In genomic region chr17:9435165-9435564, GRCh38 we compare ENCODE assay signal across 34 cellular contexts.
"Had no signal": no experiment of that assay in that cellular context is flagged by ENCODE, and none has a peak within 500 bp of the region (broad histone marks: within the 10 kb centered on the region; RNA-seq: fewer than 3 reads in every experiment).

No MANE protein-coding gene starts in this region.

- H3K36me3 ChIP-seq: ovary, right lobe of liver, sigmoid colon, suprapubic skin, transverse colon, upper lobe of right lung, vagina had no signal

- H3K79me2 ChIP-seq: parathyroid adenoma had no signal

- H3K27ac Mint-ChIP-seq: natural killer cell treated with Interleukin-12 subunit alpha and Interleukin-12 subunit beta and Interleukin-15 and Interleukin-18, amount 100 ng/mL, for 72 hours; stimulated activated memory B cell treated with anti-CD40 and anti-IgM and Interleukin-4, amounts not matched to agents 10 μg/mL and 1 μg/mL and 100 μg/mL, for 72 hours; stimulated activated naive CD8-positive, alpha-beta T cell treated with anti-CD3 and anti-CD28 coated beads, Interleukin-15, amount 100 ng/mL, for 72 hours; type B pancreatic cell had no signal

- H3K36me3 Mint-ChIP-seq: natural killer cell treated with Interleukin-12 subunit alpha and Interleukin-12 subunit beta and Interleukin-15 and Interleukin-18, amount 100 ng/mL, for 72 hours had no signal

- H3K27me3 ChIP-seq: neutrophil, ovary, right lobe of liver, sigmoid colon, spleen, suprapubic skin, testis, tibial artery, transverse colon, upper lobe of right lung, vagina had no signal

- H3K27me3 Mint-ChIP-seq: naive thymus-derived CD8-positive, alpha-beta T cell; natural killer cell treated with Interleukin-12 subunit alpha and Interleukin-12 subunit beta and Interleukin-15 and Interleukin-18, amount 100 ng/mL, for 72 hours; progenitor cell of endocrine pancreas; stimulated activated memory B cell treated with anti-CD40 and anti-IgM and Interleukin-4, amounts not matched to agents 10 μg/mL and 1 μg/mL and 100 μg/mL, for 72 hours; stimulated activated naive CD8-positive, alpha-beta T cell treated with anti-CD3 and anti-CD28 coated beads, Interleukin-15, amount 100 ng/mL, for 72 hours; type B pancreatic cell had no signal

- H3K4me3 Mint-ChIP-seq: naive thymus-derived CD8-positive, alpha-beta T cell; natural killer cell treated with Interleukin-12 subunit alpha and Interleukin-12 subunit beta and Interleukin-15 and Interleukin-18, amount 100 ng/mL, for 72 hours; nephron progenitor cell; neural crest cell; stimulated activated memory B cell treated with anti-CD40 and anti-IgM and Interleukin-4, amounts not matched to agents 10 μg/mL and 1 μg/mL and 100 μg/mL, for 72 hours; stimulated activated naive CD8-positive, alpha-beta T cell treated with anti-CD3 and anti-CD28 coated beads, Interleukin-15, amount 100 ng/mL, for 72 hours; type B pancreatic cell had no signal

- H3K9me3 ChIP-seq: neutrophil, ovary, psoas muscle, right lobe of liver, sigmoid colon, spleen, suprapubic skin, testis, tibial artery, transverse colon, upper lobe of right lung, vagina had no signal

- H3K4me1 ChIP-seq: parathyroid adenoma, right lobe of liver, testis had no signal

- H3K27ac ChIP-seq: neutrophil, ovary, parathyroid adenoma, psoas muscle, right lobe of liver, skin epidermis, spleen, suprapubic skin, testis, tibial artery, transverse colon, upper lobe of right lung had no signal

- H2AFZ ChIP-seq: parathyroid adenoma had no signal

- DNase-seq: naive thymus-derived CD8-positive, alpha-beta T cell; nephron progenitor cell; nucleus accumbens; ovary; posterior cingulate gyrus; psoas muscle; right cardiac atrium; right lobe of liver; sigmoid colon; spleen; stimulated activated CD4-positive, alpha-beta T cell treated with anti-CD3 and anti-CD28 coated beads, Interleukin-12 subunit alpha, Interleukin-12 subunit beta, amount 100 ng/mL, for 4 hours; stimulated activated CD4-positive, alpha-beta T cell treated with anti-CD3 and anti-CD28 coated beads, Interleukin-1b, Interleukin-23, amount 100 ng/mL, for 48 hours; stimulated activated CD4-positive, alpha-beta T cell treated with anti-CD3 and anti-CD28 coated beads, Interleukin-4, amount 100 ng/mL, for 1 hour; stimulated activated CD4-positive, alpha-beta T cell treated with anti-CD3 and anti-CD28 coated beads, Interleukin-4, amount 100 ng/mL, for 4 hours; stimulated activated CD8-positive, alpha-beta memory T cell treated with anti-CD3 and anti-CD28 coated beads, Interleukin-4, amount 100 ng/mL, for 48 hours; stimulated activated naive CD4-positive, alpha-beta T cell; stimulated activated naive CD8-positive, alpha-beta T cell treated with anti-CD3 and anti-CD28 coated beads, Interleukin-15, amount 100 ng/mL, for 72 hours; stimulated activated naive CD8-positive, alpha-beta T cell treated with anti-CD3 and anti-CD28 coated beads, Interleukin-15, Interleukin-2, amounts not matched to agents 100 U/mL and 50 U/mL, for 24 hours; substantia nigra; testis; tibial artery; transverse colon; upper lobe of right lung had no signal

- H3K4me2 ChIP-seq: smooth muscle cell had no signal

- H3K9me3 Mint-ChIP-seq: naive thymus-derived CD8-positive, alpha-beta T cell; natural killer cell treated with Interleukin-12 subunit alpha and Interleukin-12 subunit beta and Interleukin-15 and Interleukin-18, amount 100 ng/mL, for 72 hours; neural crest cell; stimulated activated memory B cell treated with anti-CD40 and anti-IgM and Interleukin-4, amounts not matched to agents 10 μg/mL and 1 μg/mL and 100 μg/mL, for 72 hours; stimulated activated naive CD8-positive, alpha-beta T cell treated with anti-CD3 and anti-CD28 coated beads, Interleukin-15, amount 100 ng/mL, for 72 hours had no signal

- H3K9ac ChIP-seq: parathyroid adenoma had no signal

- ATAC-seq: naive thymus-derived CD8-positive, alpha-beta T cell; natural killer cell treated with Interleukin-12 subunit alpha and Interleukin-12 subunit beta and Interleukin-15 and Interleukin-18, amount 100 ng/mL, for 72 hours; right cardiac atrium; right lobe of liver; stimulated activated memory B cell treated with anti-CD40 and anti-IgM and Interleukin-4, amounts not matched to agents 10 μg/mL and 1 μg/mL and 100 μg/mL, for 72 hours; stimulated activated naive CD8-positive, alpha-beta T cell treated with anti-CD3 and anti-CD28 coated beads, Interleukin-15, amount 100 ng/mL, for 72 hours; stimulated activated naive CD8-positive, alpha-beta T cell treated with anti-CD3 and anti-CD28 coated beads, Interleukin-15, Interleukin-2, amounts not matched to agents 100 U/mL and 50 U/mL, for 24 hours; upper lobe of right lung had no signal

- H3K4me3 ChIP-seq: ovary, psoas muscle, right lobe of liver, sigmoid colon, skin epidermis, smooth muscle cell, spleen, suprapubic skin, testis, tibial artery, transverse colon, upper lobe of right lung, vagina had no signal
